Comparison of ENCODE assay signal across 25 cellular contexts in the genomic region with DNA sequence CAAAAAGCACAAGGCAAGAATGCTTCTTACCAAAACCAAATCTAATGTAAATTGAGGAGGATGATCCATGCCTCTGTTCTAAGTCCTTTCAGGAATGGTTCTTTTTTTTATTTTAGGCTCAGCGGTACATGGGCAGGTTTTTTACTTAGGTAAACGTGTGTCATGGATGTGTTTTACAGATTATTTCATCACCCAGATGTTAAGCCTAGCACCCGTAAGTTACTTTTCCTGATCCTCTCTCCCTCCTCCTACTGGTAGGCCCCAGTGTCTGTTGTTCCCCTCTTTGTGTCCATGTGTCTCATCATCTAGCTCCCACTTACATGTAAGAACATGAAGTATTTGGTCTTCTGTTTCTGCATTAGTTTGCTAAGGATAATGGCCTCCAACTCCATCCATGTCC.
DNase-seq lines count a peak whose midpoint lies in the region; ATAC-seq, FAIRE-seq and TF ChIP-seq lines count a peak whose summit lies in the region.
"Had no signal": no experiment of that assay in that cellular context is flagged by ENCODE, and none has a peak within 500 bp of the region (broad histone marks: within the 10 kb centered on the region; RNA-seq: fewer than 3 reads in every experiment).

No MANE protein-coding gene starts in this region.

- intact Hi-C loops in Caco-2 (cut with micrococcal nuclease; ENCODE audit: unreplicated experiment) (no loop called here), right cardiac atrium (cut with DNase I) (no loop called here)

- no peaks in the 10 kb centered on the region; the same call in 1 of the 2 replicates for H3K36me3 ChIP-seq in Caco-2 (ENCODE audit: control insufficient read depth, insufficient read depth, low read length)
- no peaks in the 10 kb centered on the region for H3K36me3 ChIP-seq in keratinocyte (ENCODE audit: control insufficient read depth in 2 of 2, extremely low read depth in 1 of 2, insufficient read depth in 2 of 2, low read length in 2 of 2)
- no peaks in the 10 kb centered on the region for H3K36me3 ChIP-seq in right atrium auricular region
- H3K36me3 ChIP-seq: BE2C, BLaER1 had no signal

- TF ChIP-seq CTCF in Caco-2 (IDR thresholded peaks at IDR 0.05; ENCODE audit: insufficient read depth in 1 of 2, low read depth in 1 of 2, low read length in 1 of 2, severe bottlenecking in 1 of 2, unreplicated experiment in 1 of 2): no peak
- TF ChIP-seq CTCF in WTC11 (IDR thresholded peaks at IDR 0.05): no peak
- TF ChIP-seq CTCF in keratinocyte (optimal IDR thresholded peaks at IDR 0.05 in 1 of 3, IDR thresholded peaks at IDR 0.05 in 1 of 3, conservative IDR thresholded peaks at IDR 0.05 in 1 of 3; ENCODE audit: extremely low read depth in 1 of 3, insufficient read depth in 2 of 3, low read length in 3 of 3): no peak
- no peak for TF ChIP-seq CTCF in right atrium auricular region (IDR thresholded peaks at IDR 0.05)

- H3K9me3 ChIP-seq in Caco-2 (no peaks in the 10 kb centered on the region), keratinocyte (ENCODE audit: control insufficient read depth, low read depth, low read length) (no peaks in the 10 kb centered on the region), right atrium auricular region (peaks cover 0 to 8% of the 10 kb centered on the region in 2 donors), right cardiac atrium (ENCODE audit: control insufficient read depth, low read length) (no peaks in the 10 kb centered on the region)
- H3K9me3 ChIP-seq: BE2C had no signal

- no peaks in the 10 kb centered on the region for H3K4me1 ChIP-seq in Caco-2
- peaks cover 16% of the 10 kb centered on the region for H3K4me1 ChIP-seq in keratinocyte (ENCODE audit: control insufficient read depth, extremely low read depth, insufficient read depth, low read length)
- H3K4me1 ChIP-seq in right atrium auricular region: no peaks in the 10 kb centered on the region
- no peaks in the 10 kb centered on the region for H3K4me1 ChIP-seq in right cardiac atrium (ENCODE audit: control insufficient read depth, insufficient read depth, low read length)
- H3K4me1 ChIP-seq: BE2C, BLaER1 had no signal

- H3K27ac ChIP-seq in keratinocyte (ENCODE audit: control insufficient read depth, insufficient read depth, low read length) (no peak overlapping the region), right atrium auricular region (no peak overlapping the region), right cardiac atrium (ENCODE audit: low read length) (no peak overlapping the region)
- H3K27ac ChIP-seq: BLaER1 had no signal

- dilution Hi-C loops in keratinocyte (cut with MboI; ENCODE audit: extremely low pct_ligation_motif_present, low sequenced_read_pairs): no loop called here

- no peaks in the 10 kb centered on the region for H3K9me1 ChIP-seq in keratinocyte (ENCODE audit: control insufficient read depth, extremely low read depth, insufficient read depth, low read length)

- no peak overlapping the region for H2AFZ ChIP-seq in keratinocyte (ENCODE audit: control insufficient read depth, low read length)

- no peaks in the 10 kb centered on the region for H3K79me2 ChIP-seq in keratinocyte (ENCODE audit: control insufficient read depth, insufficient read depth, low read length)

- H3K27me3 ChIP-seq in Caco-2 (replicated peaks; ENCODE audit: control insufficient read depth, insufficient read depth, low read length) (no peaks in the 10 kb centered on the region), keratinocyte (ENCODE audit: control insufficient read depth, extremely low read depth, insufficient read depth, low read length) (no peaks in the 10 kb centered on the region), right atrium auricular region (no peaks in the 10 kb centered on the region), right cardiac atrium (ENCODE audit: control insufficient read depth, insufficient read depth) (no peaks in the 10 kb centered on the region)
- H3K27me3 ChIP-seq: BLaER1 had no signal

- DNase-seq in Caco-2 (no peak), H54 (ENCODE audit: insufficient read length, low spot score) (no peak), WTC11 (ENCODE audit: low spot score) (no peak), keratinocyte (ENCODE audit: low read depth, low spot score) (no peak), left lobe of liver (ENCODE audit: low spot score) (no peak), right atrium auricular region (ENCODE audit: low spot score) (no peak), right cardiac atrium (no peak)
- DNase-seq: 8988T; ACHN; BE2C; C1 segment of cervical spinal cord; Calu3; CD4-positive, alpha-beta memory T cell; CD4-positive, CD25-positive, alpha-beta regulatory T cell; CD8-positive, alpha-beta memory T cell; COR-L47; DMS79 treated with DMSO at 0.1 percent for 48 hours; GF-D8 had no signal

- ATAC-seq in WTC11: no peak
- no peak for ATAC-seq in left lobe of liver
- ATAC-seq in right cardiac atrium: no peak

- H3K27me3 Mint-ChIP-seq in Caco-2 (ENCODE audit: insufficient read depth, unreplicated experiment) (no peaks in the 10 kb centered on the region), WTC11 (ENCODE audit: low read depth) (peaks cover 3% of the 10 kb centered on the region; the same call in 1 of the 2 replicates)

- H3K27ac Mint-ChIP-seq in Caco-2 (ENCODE audit: unreplicated experiment) (peak overlapping the region; percentile 18), WTC11 (no peak overlapping the region)
- H3K27ac Mint-ChIP-seq: CD4-positive, alpha-beta memory T cell; CD4-positive, CD25-positive, alpha-beta regulatory T cell; CD8-positive, alpha-beta memory T cell had no signal

- no peaks in the 10 kb centered on the region for H4K20me1 ChIP-seq in keratinocyte (ENCODE audit: control insufficient read depth, extremely low read depth, insufficient read depth, low read length)
- H4K20me1 ChIP-seq: BLaER1 had no signal

- H3K36me3 Mint-ChIP-seq in Caco-2 (ENCODE audit: insufficient read depth, unreplicated experiment) (no peaks in the 10 kb centered on the region), WTC11 (no peaks in the 10 kb centered on the region)
- H3K36me3 Mint-ChIP-seq: CD14-positive monocyte; CD4-positive, alpha-beta memory T cell; CD4-positive, CD25-positive, alpha-beta regulatory T cell had no signal

- H3K4me3 ChIP-seq in Caco-2 (ENCODE audit: low read depth, low read length) (no peak overlapping the region), keratinocyte (ENCODE audit: control insufficient read depth in 2 of 3, extremely low read depth in 1 of 3, insufficient read depth in 2 of 3, low read depth in 1 of 3, low read length in 3 of 3) (no peak overlapping the region), right atrium auricular region (no peak overlapping the region), right cardiac atrium (ENCODE audit: low read length) (no peak overlapping the region)
- H3K4me3 ChIP-seq: BLaER1 had no signal

- H3K4me1 Mint-ChIP-seq in Caco-2 (ENCODE audit: low read depth, unreplicated experiment) (no peaks in the 10 kb centered on the region), WTC11 (no peaks in the 10 kb centered on the region)
- H3K4me1 Mint-ChIP-seq: CD14-positive monocyte; CD4-positive, alpha-beta memory T cell; CD4-positive, CD25-positive, alpha-beta regulatory T cell; CD8-positive, alpha-beta memory T cell had no signal

- no TSS peak for BruUV-seq in Caco-2 (replicated peaks; lab: Mats Ljungman, UMichigan)

- 96% methylated on average over 3 of the region's 3 CpGs for WGBS in right cardiac atrium

- no peak for TF ChIP-seq POLR2A in H54 (IDR thresholded peaks at IDR 0.05; ENCODE audit: low read depth, low read length)

- CTCF ChIA-PET in Caco-2 (lab: Charles Lee) (no interaction called here), WTC11 (lab: Charles Lee) (no interaction called here)

- FAIRE-seq in H54 (lab: Jason Lieb, UNC): peak; percentile 38
- FAIRE-seq in keratinocyte (lab: Jason Lieb, UNC): peak; percentile 69
- FAIRE-seq: A204.1, D721Med, G401.6, GM12891, GM19239 had no signal

- no peak overlapping the region for H3K9ac ChIP-seq in keratinocyte (ENCODE audit: control insufficient read depth, extremely low read depth, insufficient read depth, low read length)
- H3K9ac ChIP-seq: BLaER1 had no signal

- H3K9me3 Mint-ChIP-seq in Caco-2 (ENCODE audit: unreplicated experiment): peaks cover 17% of the 10 kb centered on the region
- H3K9me3 Mint-ChIP-seq in WTC11: peaks cover 19% of the 10 kb centered on the region

- POLR2A ChIA-PET in Caco-2 (lab: Charles Lee): no interaction called here
- POLR2A ChIA-PET in WTC11 (lab: Charles Lee): no interaction called here

- H3K4me3 Mint-ChIP-seq in Caco-2 (ENCODE audit: unreplicated experiment): no peak overlapping the region
- no peak overlapping the region for H3K4me3 Mint-ChIP-seq in WTC11
- H3K4me3 Mint-ChIP-seq: CD14-positive monocyte; CD4-positive, alpha-beta memory T cell; CD4-positive, CD25-positive, alpha-beta regulatory T cell; CD8-positive, alpha-beta memory T cell had no signal

- H3K4me2 ChIP-seq in keratinocyte (ENCODE audit: control insufficient read depth, extremely low read depth, insufficient read depth, low read depth, low read length): no peak overlapping the region
- H3K4me2 ChIP-seq: BLaER1 had no signal

TF ChIP-seq in WTC11, 78 proteins besides CTCF, POLR2A, EP300 and RAD21 (continues in another document):
- TF ChIP-seq SOX15 (CRISPR knock-in tag; IDR thresholded peaks at IDR 0.05): no peak
- TF ChIP-seq ERG (CRISPR knock-in tag; IDR thresholded peaks at IDR 0.05): no peak
- TF ChIP-seq ZNF396 (CRISPR knock-in tag; IDR thresholded peaks at IDR 0.05; ENCODE audit: borderline replicate concordance): no peak
- TF ChIP-seq ZNF232 (CRISPR knock-in tag; IDR thresholded peaks at IDR 0.05): no peak
